Comparison of ENCODE assay signal across 18 cellular contexts in the genomic region with DNA sequence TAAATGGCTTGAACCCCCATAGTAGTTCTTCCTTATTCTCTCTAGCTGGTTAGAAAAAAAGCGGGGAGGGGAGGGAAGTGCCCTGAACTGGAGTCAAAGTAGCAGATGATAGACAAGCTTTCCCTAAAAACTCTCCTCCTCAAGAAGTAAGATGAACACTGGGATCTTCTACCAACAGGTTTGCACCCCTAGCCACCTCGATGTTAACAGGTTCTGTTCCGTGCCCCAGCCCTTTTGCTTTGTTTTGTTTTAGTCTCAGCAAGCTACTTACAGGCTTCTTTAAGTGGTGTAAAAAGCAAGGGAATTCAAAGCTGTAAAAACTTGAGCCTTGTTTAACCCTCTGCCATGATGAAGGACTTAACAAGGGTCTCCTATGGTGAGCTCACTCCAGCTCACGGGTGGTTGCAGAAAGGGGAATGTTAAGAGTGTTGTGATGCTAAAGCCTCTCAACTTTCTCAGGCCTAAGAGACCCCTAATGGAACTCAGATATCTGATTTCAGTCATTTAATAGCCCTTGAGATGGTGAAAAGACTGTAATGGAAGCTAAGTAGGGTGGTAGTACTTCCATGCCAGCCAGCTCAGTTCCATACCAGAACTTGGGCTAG.
DNase-seq lines count a peak whose midpoint lies in the region; ATAC-seq and TF ChIP-seq lines count a peak whose summit lies in the region.
"Had no signal": no experiment of that assay in that cellular context is flagged by ENCODE, and none has a peak within 500 bp of the region (broad histone marks: within the 10 kb centered on the region; RNA-seq: fewer than 3 reads in every experiment).

No MANE protein-coding gene starts in this region.

- H3K9me3 Mint-ChIP-seq in GM23338 (no peaks in the 10 kb centered on the region; the same call in 2 of the 3 replicates), mesothelial cell of epicardium (no peaks in the 10 kb centered on the region)
- H3K9me3 Mint-ChIP-seq: activated naive CD8-positive, alpha-beta T cell treated with anti-CD3 and anti-CD28 coated beads, Interleukin-2, amount 10 ng/mL, durations not matched to agents 7 days and 5 days had no signal

- peaks cover 29% of the 10 kb centered on the region for H3K4me1 ChIP-seq in GM23338 (ENCODE audit: insufficient read depth)

- H3K27ac ChIP-seq in GM23338 (ENCODE audit: low read depth): peak overlapping the region; percentile 36
- H3K27ac ChIP-seq in RWPE1: 0 out of 2 replicates have a peak overlapping the region, but pooled peaks have one; percentile 13
- H3K27ac ChIP-seq: brain microvascular endothelial cell, colonic mucosa, skin epidermis had no signal

- H3K4me1 Mint-ChIP-seq in GM23338: peaks cover 47% of the 10 kb centered on the region
- H3K4me1 Mint-ChIP-seq in mesothelial cell of epicardium: peaks cover 36% of the 10 kb centered on the region

- no peaks in the 10 kb centered on the region for H3K36me3 ChIP-seq in GM23338 (ENCODE audit: insufficient read depth)
- H3K36me3 ChIP-seq: colonic mucosa had no signal

- peak; percentile 45 for DNase-seq in GM23338 (ENCODE audit: low spot score)
- DNase-seq in HEK293T (ENCODE audit: extremely low spot score): peak; percentile 42
- no peak for DNase-seq in RWPE1 (ENCODE audit: low spot score)
- DNase-seq in mesothelial cell of epicardium (ENCODE audit: low spot score in 2 of 2, unreplicated experiment in 2 of 2): no peak
- no peak for DNase-seq in NCI-H146 treated with DMSO at 0.1 percent for 48 hours (lab: John Stamatoyannopoulos, UW; ENCODE audit: unreplicated experiment)
- DNase-seq in NCI-H2171 (lab: John Stamatoyannopoulos, UW): no peak
- DNase-seq: activated naive CD8-positive, alpha-beta T cell treated with anti-CD3 and anti-CD28 coated beads, Interleukin-2, amount 10 ng/mL, durations not matched to agents 7 days and 5 days; activated T-cell treated with anti-CD3 and anti-CD28 coated beads, Interleukin-2, amount 50 U/mL, for 48 hours; brain microvascular endothelial cell; colonic mucosa; kidney; NCI-H2029; NCI-H526; SHP77 treated with DMSO at 0.1 percent for 48 hours; stimulated activated CD4-positive, alpha-beta T cell treated with anti-CD3 and anti-CD28 coated beads, Interleukin-4, amount 100 ng/mL, for 1 hour had no signal

- H2AFZ ChIP-seq in GM23338: no peak overlapping the region

- H3K4me3 ChIP-seq in GM23338: no peak overlapping the region
- H3K4me3 ChIP-seq: colonic mucosa, skin epidermis had no signal

- ATAC-seq in GM23338 (peak; percentile 85), GM19324 (IDR thresholded peaks at IDR 0.05; ENCODE audit: low FRiP score, unreplicated experiment) (no peak), HG03095 (IDR thresholded peaks at IDR 0.05; ENCODE audit: unreplicated experiment) (no peak)

- POLR2A ChIA-PET in HEK293T (lab: Yijun Ruan, JAX): interaction anchor here (0.7 kb wide), 1 partner anchor 69 kb away, joined by 3 read pairs; no protein-coding TSS in a partner anchor
- POLR2A ChIA-PET in RWPE1 (lab: Yijun Ruan, JAX; ENCODE audit: low non-redundant PET): no interaction called here

- CTCF ChIA-PET in HEK293T (lab: Yijun Ruan, JAX): interaction anchor here (0.9 to 1.3 kb wide), 3 partner anchors 10 to 43 kb away, joined by 3 to 6 read pairs (median 4); no protein-coding TSS in a partner anchor
- CTCF ChIA-PET in RWPE1 (lab: Yijun Ruan, JAX): interaction anchor here (0.5 to 0.7 kb wide), 2 partner anchors 36 to 125 kb away, joined by 3 read pairs; no protein-coding TSS in a partner anchor

- peaks cover 35% of the 10 kb centered on the region for H3K79me2 ChIP-seq in GM23338 (replicated peaks; ENCODE audit: insufficient read depth)

- H3K4me3 Mint-ChIP-seq in GM23338: peak overlapping the region; percentile 10; the same call in 1 of the 3 replicates
- no peak overlapping the region for H3K4me3 Mint-ChIP-seq in mesothelial cell of epicardium
- H3K4me3 Mint-ChIP-seq: activated naive CD8-positive, alpha-beta T cell treated with anti-CD3 and anti-CD28 coated beads, Interleukin-2, amount 10 ng/mL, durations not matched to agents 7 days and 5 days had no signal

- H4K20me1 ChIP-seq in GM23338 (replicated peaks; ENCODE audit: insufficient read depth): no peaks in the 10 kb centered on the region; the same call in 1 of the 2 replicates

- peaks cover 7% of the 10 kb centered on the region for H3K27me3 Mint-ChIP-seq in GM23338 (ENCODE audit: insufficient read depth, low read depth, poor library complexity)
- no peaks in the 10 kb centered on the region for H3K27me3 Mint-ChIP-seq in mesothelial cell of epicardium (ENCODE audit: low read depth)
- H3K27me3 Mint-ChIP-seq: activated naive CD8-positive, alpha-beta T cell treated with anti-CD3 and anti-CD28 coated beads, Interleukin-2, amount 10 ng/mL, durations not matched to agents 7 days and 5 days had no signal

- H3K27me3 ChIP-seq in GM23338 (ENCODE audit: insufficient read depth): no peaks in the 10 kb centered on the region
- H3K27me3 ChIP-seq: brain microvascular endothelial cell, colonic mucosa had no signal

- no peaks in the 10 kb centered on the region for H3F3A ChIP-seq in GM23338 (replicated peaks; ENCODE audit: low read depth)

- no peaks in the 10 kb centered on the region for H3K9me2 ChIP-seq in GM23338 (ENCODE audit: insufficient read depth)

- H3K4me2 ChIP-seq in GM23338: peak overlapping the region; percentile 56

- H3K27ac Mint-ChIP-seq in GM23338: no peak overlapping the region
- peak overlapping the region; percentile 41 for H3K27ac Mint-ChIP-seq in mesothelial cell of epicardium
- H3K27ac Mint-ChIP-seq: activated naive CD8-positive, alpha-beta T cell treated with anti-CD3 and anti-CD28 coated beads, Interleukin-2, amount 10 ng/mL, durations not matched to agents 7 days and 5 days had no signal

- H3K36me3 Mint-ChIP-seq in GM23338 (ENCODE audit: low read depth) (peaks cover 16% of the 10 kb centered on the region), mesothelial cell of epicardium (peaks cover 17% of the 10 kb centered on the region)

- TF ChIP-seq CTCF in GM23338 (conservative IDR thresholded peaks at IDR 0.05; ENCODE audit: low read depth in 2 of 2): no peak
- TF ChIP-seq CTCF in RWPE1 (conservative IDR thresholded peaks at IDR 0.05; ENCODE audit: low read depth): no peak
- no peak for TF ChIP-seq CTCF in mesothelial cell of epicardium (IDR thresholded peaks at IDR 0.05; ENCODE audit: unreplicated experiment)

TF ChIP-seq in GM23338, 12 proteins besides CTCF, POLR2A, EP300 and RAD21 (continues in another document):
- TF ChIP-seq POLR2AphosphoS5 (IDR thresholded peaks at IDR 0.05; ENCODE audit: low read depth) (no peak), NANOG (IDR thresholded peaks at IDR 0.05; ENCODE audit: borderline replicate concordance) (peak; percentile 5; the same call in 1 of the 2 replicates), ZNF331 (CRISPR knock-in tag; IDR thresholded peaks at IDR 0.05; ENCODE audit: low read depth) (no peak), EZH2phosphoT487 (IDR thresholded peaks at IDR 0.05; ENCODE audit: unreplicated experiment) (no peak)
- TF ChIP-seq, protein P1, sequence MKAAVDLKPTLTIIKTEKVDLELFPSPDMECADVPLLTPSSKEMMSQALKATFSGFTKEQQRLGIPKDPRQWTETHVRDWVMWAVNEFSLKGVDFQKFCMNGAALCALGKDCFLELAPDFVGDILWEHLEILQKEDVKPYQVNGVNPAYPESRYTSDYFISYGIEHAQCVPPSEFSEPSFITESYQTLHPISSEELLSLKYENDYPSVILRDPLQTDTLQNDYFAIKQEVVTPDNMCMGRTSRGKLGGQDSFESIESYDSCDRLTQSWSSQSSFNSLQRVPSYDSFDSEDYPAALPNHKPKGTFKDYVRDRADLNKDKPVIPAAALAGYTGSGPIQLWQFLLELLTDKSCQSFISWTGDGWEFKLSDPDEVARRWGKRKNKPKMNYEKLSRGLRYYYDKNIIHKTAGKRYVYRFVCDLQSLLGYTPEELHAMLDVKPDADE (IDR thresholded peaks at IDR 0.05): no peak

TF ChIP-seq in HEK293T, 16 proteins besides CTCF, POLR2A, EP300 and RAD21:
- no peak for TF ChIP-seq ELF4 (IDR thresholded peaks at IDR 0.05)
- TF ChIP-seq, protein P2, sequence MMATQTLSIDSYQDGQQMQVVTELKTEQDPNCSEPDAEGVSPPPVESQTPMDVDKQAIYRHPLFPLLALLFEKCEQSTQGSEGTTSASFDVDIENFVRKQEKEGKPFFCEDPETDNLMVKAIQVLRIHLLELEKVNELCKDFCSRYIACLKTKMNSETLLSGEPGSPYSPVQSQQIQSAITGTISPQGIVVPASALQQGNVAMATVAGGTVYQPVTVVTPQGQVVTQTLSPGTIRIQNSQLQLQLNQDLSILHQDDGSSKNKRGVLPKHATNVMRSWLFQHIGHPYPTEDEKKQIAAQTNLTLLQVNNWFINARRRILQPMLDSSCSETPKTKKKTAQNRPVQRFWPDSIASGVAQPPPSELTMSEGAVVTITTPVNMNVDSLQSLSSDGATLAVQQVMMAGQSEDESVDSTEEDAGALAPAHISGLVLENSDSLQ (IDR thresholded peaks at IDR 0.05): 0 out of 2 replicates have a peak, but pooled peaks have one; percentile 18
- no peak for TF ChIP-seq FOXA1 (IDR thresholded peaks at IDR 0.05)
- TF ChIP-seq SUZ12 (IDR thresholded peaks at IDR 0.05): no peak
- no peak for TF ChIP-seq FOXM1 (IDR thresholded peaks at IDR 0.05; ENCODE audit: borderline replicate concordance)
- no peak for TF ChIP-seq L3MBTL2 (conservative IDR thresholded peaks at IDR 0.05)
- no peak for TF ChIP-seq LEF1 (IDR thresholded peaks at IDR 0.05; ENCODE audit: borderline replicate concordance)
- no peak for TF ChIP-seq FOXK2 (IDR thresholded peaks at IDR 0.05)
- TF ChIP-seq CTBP1 (IDR thresholded peaks at IDR 0.05; ENCODE audit: borderline replicate concordance): peak; percentile 67

Comparison
In these comparisons a context has a peak if more than half of its experiments do, and no peak if none do; other contexts are left out.
1. DNase-seq: peak in GM23338 (single experiment) and HEK293T (single experiment); none in RWPE1 (single experiment), mesothelial cell of epicardium (0 of 2), NCI-H146 treated with DMSO at 0.1 percent for 48 hours (single experiment) and NCI-H2171 (single experiment).